ENCODE assay signal across 1 cellular context in genomic region chr6:35498407-35499045, GRCh38.
TF ChIP-seq lines count a peak whose summit lies in the region.

No MANE protein-coding gene starts in this region.

TF ChIP-seq in A549, 52 proteins besides CTCF, POLR2A, EP300 and RAD21 (continued from another document):
- TF ChIP-seq REST (IDR thresholded peaks at IDR 0.05) (no peak), FOSB (CRISPR knock-in tag; IDR thresholded peaks at IDR 0.05) (no peak), SMC3 (IDR thresholded peaks at IDR 0.05) (no peak), EHMT2 (IDR thresholded peaks at IDR 0.05; ENCODE audit: low read depth) (no peak), NFE2L2 (conservative IDR thresholded peaks at IDR 0.05; ENCODE audit: low read length) (no peak), CEBPB (IDR thresholded peaks at IDR 0.05) (no peak), FOXS1 (CRISPR knock-in tag; IDR thresholded peaks at IDR 0.05) (no peak), ZNF302 (CRISPR knock-in tag; IDR thresholded peaks at IDR 0.05) (no peak), PHF8 (IDR thresholded peaks at IDR 0.05; ENCODE audit: borderline replicate concordance, low read depth) (no peak), SREBF2 (IDR thresholded peaks at IDR 0.05) (no peak), GATA3 (IDR thresholded peaks at IDR 0.05; ENCODE audit: borderline replicate concordance) (no peak), RNF2 (IDR thresholded peaks at IDR 0.05; ENCODE audit: borderline replicate concordance, low read depth) (no peak), MAFK (IDR thresholded peaks at IDR 0.05; ENCODE audit: partially characterized antibody) (no peak)
